ENCODE assay signal across 12 cellular contexts in the genomic region with DNA sequence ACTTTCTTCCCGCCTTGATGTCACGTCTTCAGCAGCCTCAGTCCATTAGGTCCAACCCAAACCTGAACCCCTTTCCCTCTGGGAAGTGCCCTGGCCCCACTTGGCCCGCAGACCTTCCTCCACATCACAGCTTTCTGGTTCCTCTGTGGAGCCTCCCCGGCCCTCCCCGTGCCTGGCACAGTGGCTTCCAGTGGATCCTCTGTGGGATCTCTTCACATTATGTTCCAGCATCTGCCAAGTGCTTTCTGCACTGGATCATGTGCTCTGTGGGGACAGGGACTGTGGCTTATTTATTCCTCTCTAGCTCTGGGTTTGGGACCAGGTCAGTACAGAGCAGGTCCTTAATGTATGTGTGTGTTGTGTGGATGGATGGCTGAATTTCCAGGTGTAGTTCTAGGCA. TPM values are rescaled to one million over a fixed set of nuclear protein-coding genes. Genes with fewer than 3 reads are reported as not detected.
DNase-seq lines count a peak whose midpoint lies in the region; ATAC-seq and TF ChIP-seq lines count a peak whose summit lies in the region.
"Had no signal": no experiment of that assay in that cellular context is flagged by ENCODE, and none has a peak within 500 bp of the region (broad histone marks: within the 10 kb centered on the region; RNA-seq: fewer than 3 reads in every experiment).

No MANE protein-coding gene starts in this region.

- no peak overlapping the region for H3K4me3 Mint-ChIP-seq in HFFc6
- H3K4me3 Mint-ChIP-seq in endothelial cell (ENCODE audit: unreplicated experiment), result peak overlapping the region; percentile 49
- H3K4me3 Mint-ChIP-seq in mesothelial cell of epicardium, result peak overlapping the region; percentile 5

- H3K27me3 ChIP-seq in upper lobe of right lung, result no peaks in the 10 kb centered on the region

- H3K36me3 Mint-ChIP-seq in HFFc6 (ENCODE audit: low read depth) (peaks cover 17% of the 10 kb centered on the region), endothelial cell (ENCODE audit: low read depth, unreplicated experiment) (peaks cover 30% of the 10 kb centered on the region), mesothelial cell of epicardium (peaks cover 19% of the 10 kb centered on the region)

- no peak for TF ChIP-seq CTCF in HFFc6 (IDR thresholded peaks at IDR 0.05)
- TF ChIP-seq CTCF in endothelial cell (IDR thresholded peaks at IDR 0.05; ENCODE audit: unreplicated experiment), result no peak
- TF ChIP-seq CTCF in mesothelial cell of epicardium (IDR thresholded peaks at IDR 0.05; ENCODE audit: unreplicated experiment), result no peak
- TF ChIP-seq CTCF in upper lobe of right lung (IDR thresholded peaks at IDR 0.05), result no peak

- DNase-seq in HFFc6, result no peak
- no peak for DNase-seq in endothelial cell (ENCODE audit: low spot score)
- no peak for DNase-seq in mesothelial cell of epicardium (ENCODE audit: low spot score in 2 of 2, unreplicated experiment in 2 of 2)
- DNase-seq in substantia nigra (lab: John Stamatoyannopoulos, UW), result peak in 35 of 49 donors; percentile 24 to 80 (median 55)
- no peak for DNase-seq in NCI-H82 treated with DMSO at 0.1 percent for 48 hours (lab: John Stamatoyannopoulos, UW; ENCODE audit: unreplicated experiment)
- DNase-seq in upper lobe of right lung, result no peak
- DNase-seq in RKO (ENCODE audit: low spot score), result no peak
- DNase-seq: cortex of kidney, NCI-H146, NCI-H82 had no signal

- peaks cover 23% of the 10 kb centered on the region for H3K4me1 Mint-ChIP-seq in HFFc6 (ENCODE audit: low read depth)
- peaks cover 11% of the 10 kb centered on the region for H3K4me1 Mint-ChIP-seq in endothelial cell (ENCODE audit: unreplicated experiment)
- peaks cover 14% of the 10 kb centered on the region for H3K4me1 Mint-ChIP-seq in mesothelial cell of epicardium

- H3K27me3 Mint-ChIP-seq in HFFc6 (ENCODE audit: insufficient read depth), result peaks cover 1% of the 10 kb centered on the region
- H3K27me3 Mint-ChIP-seq in endothelial cell (ENCODE audit: unreplicated experiment), result peaks cover 12% of the 10 kb centered on the region
- no peaks in the 10 kb centered on the region for H3K27me3 Mint-ChIP-seq in mesothelial cell of epicardium (ENCODE audit: low read depth)

- H3K27ac Mint-ChIP-seq in HFFc6, result peak overlapping the region; percentile 76
- peak overlapping the region; percentile 36 for H3K27ac Mint-ChIP-seq in endothelial cell (ENCODE audit: unreplicated experiment)
- peak overlapping the region; percentile 93 for H3K27ac Mint-ChIP-seq in mesothelial cell of epicardium

- no peak overlapping the region for H3K4me3 ChIP-seq in upper lobe of right lung

- intact Hi-C loops in upper lobe of right lung (cut with DNase I), result no loop called here

- H3K9me3 Mint-ChIP-seq in HFFc6 (no peaks in the 10 kb centered on the region), endothelial cell (ENCODE audit: unreplicated experiment) (no peaks in the 10 kb centered on the region), mesothelial cell of epicardium (no peaks in the 10 kb centered on the region)

- peaks cover 89% of the 10 kb centered on the region for H3K36me3 ChIP-seq in upper lobe of right lung

- no peaks in the 10 kb centered on the region for H3K4me1 ChIP-seq in upper lobe of right lung

- no peak for ATAC-seq in GM19324 (IDR thresholded peaks at IDR 0.05; ENCODE audit: low FRiP score, unreplicated experiment)
- ATAC-seq in upper lobe of right lung, result no peak

- H3K9me3 ChIP-seq in upper lobe of right lung, result no peaks in the 10 kb centered on the region

- H3K27ac ChIP-seq in substantia nigra (ENCODE audit: low read depth, low read length, poor library complexity, severe bottlenecking), result peak overlapping the region; percentile 96
- H3K27ac ChIP-seq in upper lobe of right lung, result no peak overlapping the region

RNA-seq across cellular contexts. Expression of gene POLR3H, which starts 30.9 kb away (rescaled TPM):
- 10 to 100 TPM; 50.9 to 72.1 (median 56.0) TPM for total RNA-seq in HFFc6 (2021; fragmentation: NEBNext Ultra II Directional; extraction: Animal tissue kit (Norgen Biotek cat#: 25700))
- 20.8 TPM for total RNA-seq in endothelial cell (ENCODE audit: unreplicated experiment)
- 41.0 to 47.4 TPM (median 46.6 TPM) in 3 replicates for total RNA-seq in mesothelial cell of epicardium
- total RNA-seq in upper lobe of right lung, result 43.7 TPM

RNA-seq across cellular contexts. Expression of gene ACO2, which starts 44.5 kb away (rescaled TPM):
- 10 to 100 TPM; 72.3 to 87.4 (median 78.7) TPM for total RNA-seq in HFFc6 (2021; fragmentation: NEBNext Ultra II Directional; extraction: Animal tissue kit (Norgen Biotek cat#: 25700))
- 83.5 TPM for total RNA-seq in endothelial cell (ENCODE audit: unreplicated experiment)
- total RNA-seq in mesothelial cell of epicardium, result 66.9 to 69.9 TPM (median 69.4 TPM) in 3 replicates
- 84.1 TPM for total RNA-seq in upper lobe of right lung

RNA-seq across cellular contexts. Expression of gene PHF5A, which starts 44.9 kb away (rescaled TPM):
- total RNA-seq in HFFc6 (2021; fragmentation: NEBNext Ultra II Directional; extraction: Animal tissue kit (Norgen Biotek cat#: 25700)), result 10 to 100 TPM; 40.0 to 58.4 (median 55.3) TPM
- total RNA-seq in endothelial cell (ENCODE audit: unreplicated experiment) (54.6 TPM), mesothelial cell of epicardium (38.0 to 47.8 TPM (median 44.2 TPM) in 3 replicates), upper lobe of right lung (32.9 TPM)

RNA-seq across cellular contexts. Expression of gene CSDC2, which starts 47.4 kb away (rescaled TPM):
- total RNA-seq in HFFc6 (2021; fragmentation: NEBNext Ultra II Directional; extraction: Animal tissue kit (Norgen Biotek cat#: 25700)), result 1 to 10 TPM; 3.4 to 7.9 (median 4.2) TPM
- total RNA-seq in endothelial cell (ENCODE audit: unreplicated experiment), result not detected
- total RNA-seq in mesothelial cell of epicardium, result 15.6 to 18.3 TPM (median 17.7 TPM) in 3 replicates
- 6.3 TPM for total RNA-seq in upper lobe of right lung
- total RNA-seq: pulmonary artery endothelial cell had no signal

Comparison
In these comparisons a context has a peak if more than half of its experiments do, and no peak if none do; other contexts are left out.
1. DNase-seq: peak in substantia nigra (35 of 49); none in HFFc6 (single experiment), endothelial cell (single experiment), mesothelial cell of epicardium (0 of 2), NCI-H82 treated with DMSO at 0.1 percent for 48 hours (single experiment), upper lobe of right lung (single experiment) and RKO (single experiment).
2. H3K27ac Mint-ChIP-seq: peak in every context shown above with its lines; median percentile 93 in mesothelial cell of epicardium; 76 in HFFc6; 36 in endothelial cell.